8 cellular contexts compared by ENCODE assay signal in genomic region chr6:108492131-108492766, GRCh38.
DNase-seq lines count a peak whose midpoint lies in the region; ATAC-seq, FAIRE-seq and TF ChIP-seq lines count a peak whose summit lies in the region.

No MANE protein-coding gene starts in this region.

- no peak overlapping the region for H3K27ac ChIP-seq in coronary artery
- no peak overlapping the region for H3K27ac ChIP-seq in vagina

- DNase-seq in Ammon's horn (ENCODE audit: low spot score) = peak; percentile 82
- DNase-seq in GM18507 (ENCODE audit: extremely low spot score, insufficient read length, low read depth) = no peak
- DNase-seq in NCI-H82 treated with DMSO at 0.1 percent for 48 hours (lab: John Stamatoyannopoulos, UW; ENCODE audit: unreplicated experiment) = peak; percentile 12
- DNase-seq in coronary artery (ENCODE audit: low spot score) = no peak
- peak; percentile 62 for DNase-seq in myocyte (ENCODE audit: low read depth)
- no peak for DNase-seq in vagina (ENCODE audit: extremely low spot score in 2 of 2)
- DNase-seq in central memory CD4-positive, alpha-beta T cell = no peak

- H3K9me3 ChIP-seq in vagina = no peaks in the 10 kb centered on the region

- TF ChIP-seq CTCF in coronary artery (IDR thresholded peaks at IDR 0.05) = peak; percentile 23
- peak in 1 of 3 experiments; percentile 46 for TF ChIP-seq CTCF in vagina (IDR thresholded peaks at IDR 0.05)

- no peak for TF ChIP-seq POLR2A in vagina (IDR thresholded peaks at IDR 0.05)

- H3K4me1 ChIP-seq in vagina = no peaks in the 10 kb centered on the region

- intact Hi-C loops in vagina (cut with DNase I) = no loop called here

- H3K4me3 ChIP-seq in coronary artery (no peak overlapping the region), vagina (no peak overlapping the region)

- no peaks in the 10 kb centered on the region for H3K27me3 ChIP-seq in vagina

- no peaks in the 10 kb centered on the region for H3K36me3 ChIP-seq in vagina

- FAIRE-seq in GM18507 (lab: Jason Lieb, UNC) = peak; percentile 78

- ATAC-seq in GM19463 (IDR thresholded peaks at IDR 0.05; ENCODE audit: unreplicated experiment) = no peak

Comparison
In these comparisons a context has a peak if more than half of its experiments do, and no peak if none do; other contexts are left out.
1. DNase-seq: peak in Ammon's horn (single experiment), NCI-H82 treated with DMSO at 0.1 percent for 48 hours (single experiment) and myocyte (single experiment); none in GM18507 (single experiment), coronary artery (single experiment), vagina (0 of 2) and central memory CD4-positive, alpha-beta T cell (single experiment).